Comparison of ENCODE assay signal across 8 cellular contexts in the genomic region with DNA sequence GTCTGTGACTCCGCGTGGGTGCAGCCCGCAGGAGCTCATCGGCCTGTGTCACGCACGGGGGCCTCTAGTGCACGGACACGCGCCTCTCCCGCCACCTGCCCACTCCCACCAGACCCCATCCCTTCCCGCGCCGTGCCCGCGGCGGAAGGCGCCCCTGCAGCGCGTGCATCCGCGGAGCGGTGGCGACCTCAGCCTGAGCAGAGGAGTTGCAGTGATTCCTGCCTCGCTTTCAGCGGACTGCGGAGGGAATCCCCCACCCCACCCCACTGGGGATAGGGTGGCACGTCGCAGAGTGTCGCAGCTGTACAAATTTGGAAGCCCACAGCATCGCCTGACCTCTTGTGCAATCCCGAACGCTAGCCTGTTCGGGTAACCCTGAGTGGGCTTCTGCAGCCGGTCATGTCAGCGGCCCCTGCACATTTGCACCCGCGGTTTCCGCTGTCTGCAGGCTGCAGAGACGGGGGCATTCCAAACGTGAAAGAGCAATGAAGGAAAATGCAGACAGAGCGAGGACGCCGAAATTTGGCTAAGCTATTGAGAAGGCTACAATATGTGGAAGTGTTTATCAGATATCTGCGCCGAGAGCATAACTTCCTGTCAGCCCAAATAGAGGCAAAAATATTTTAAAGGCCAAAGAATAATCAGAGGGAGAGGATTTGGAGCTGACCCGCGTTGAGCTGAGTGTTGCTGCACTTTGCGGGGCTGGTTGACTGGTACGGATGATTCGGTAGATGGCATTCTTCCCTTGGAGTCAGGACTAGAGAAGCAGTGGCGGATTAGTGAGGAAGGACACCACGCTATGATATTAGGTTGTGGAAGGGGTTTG. TPM values are rescaled to one million over a fixed set of nuclear protein-coding genes. Genes with fewer than 3 reads are reported as not detected.
A peak's percentile ranks its signal among the peaks of the same experiment; 100 is the strongest.
DNase-seq lines count a peak whose midpoint lies in the region; ATAC-seq and FAIRE-seq lines count a peak whose summit lies in the region.

No MANE protein-coding gene starts in this region.

- peak overlapping the region; percentile 32 to 55 for H3K4me3 ChIP-seq in small intestine (ENCODE audit: low read depth in 1 of 2, low read length in 2 of 2)

- no peaks in the 10 kb centered on the region for H3K36me3 ChIP-seq in small intestine (ENCODE audit: control insufficient read depth in 2 of 2, insufficient read depth in 2 of 2, low read length in 2 of 2)

- H3K36me3 Mint-ChIP-seq in central memory CD8-positive, alpha-beta T cell (ENCODE audit: insufficient read depth), result peaks cover 1% of the 10 kb centered on the region

- no peak for FAIRE-seq in small intestine (lab: Jason Lieb, UNC)

- DNase-seq in NCI-H2081 (lab: John Stamatoyannopoulos, UW), result peak; percentile 75 to 81
- no peak for DNase-seq in NCI-H2081 treated with DMSO at 0.1 percent for 48 hours (lab: John Stamatoyannopoulos, UW)
- DNase-seq in NCI-H69 (lab: John Stamatoyannopoulos, UW), result peak; percentile 95
- DNase-seq in central memory CD8-positive, alpha-beta T cell (ENCODE audit: low spot score in 2 of 2), result no peak
- DNase-seq in kidney glomerular epithelial cell (lab: John Stamatoyannopoulos, UW), result peak; percentile 12
- peak; percentile 1 for DNase-seq in small intestine
- DNase-seq in stimulated activated naive CD4-positive, alpha-beta T cell treated with Interleukin-2 at 50 U/mL for 16 hours (lab: John Stamatoyannopoulos, UW), result no peak

- peaks cover 0 to 5% of the 10 kb centered on the region in 2 donors for H3K4me1 ChIP-seq in small intestine (ENCODE audit: control insufficient read depth in 2 of 2, insufficient read depth in 1 of 2, low read depth in 1 of 2, low read length in 1 of 2)

- 2 to 7% (median 4%) methylated on average over 47 to 52 of the region's 52 CpGs for WGBS in small intestine, 3 donors

- H3K27me3 Mint-ChIP-seq in central memory CD8-positive, alpha-beta T cell, result peaks cover 46% of the 10 kb centered on the region

- no peaks in the 10 kb centered on the region for H3K9me3 Mint-ChIP-seq in central memory CD8-positive, alpha-beta T cell

- H3K27ac Mint-ChIP-seq in central memory CD8-positive, alpha-beta T cell (ENCODE audit: low read depth), result no peak overlapping the region

- peak overlapping the region in 1 of 2 donors; percentile 64 for H3K27ac ChIP-seq in small intestine (ENCODE audit: low read depth in 1 of 2, low read length in 1 of 2)

- H3K4me1 Mint-ChIP-seq in central memory CD8-positive, alpha-beta T cell, result peaks cover 14% of the 10 kb centered on the region

- H3K9me3 ChIP-seq in small intestine (ENCODE audit: control insufficient read depth, low read depth), result no peaks in the 10 kb centered on the region

- peaks cover 0 to 12% of the 10 kb centered on the region in 2 donors for H3K27me3 ChIP-seq in small intestine (ENCODE audit: control insufficient read depth in 2 of 2, insufficient read depth in 2 of 2, low read length in 2 of 2)

- peak overlapping the region; percentile 78 for H3K4me3 Mint-ChIP-seq in central memory CD8-positive, alpha-beta T cell

- ATAC-seq in HG02642 (IDR thresholded peaks at IDR 0.05; ENCODE audit: poor library complexity, unreplicated experiment), result peak; percentile 32
- peak; percentile 26 for ATAC-seq in central memory CD8-positive, alpha-beta T cell (replicated peaks; ENCODE audit: extremely low read depth, poor library complexity, severe bottlenecking)

RNA-seq across cellular contexts. Expression of a gene that starts 0.6 kb away (rescaled TPM):
- 1 to 10 TPM in 1 of 3 donors, under 1 TPM in 1, not detected in 1; 0.54 to 1.1 TPM for polyA plus RNA-seq in small intestine

Comparison
In these comparisons a context has a peak if more than half of its experiments do, and no peak if none do; other contexts are left out.
1. DNase-seq: peak in NCI-H2081 (2 of 2), NCI-H69 (single experiment), kidney glomerular epithelial cell (single experiment) and small intestine (single experiment); none in NCI-H2081 treated with DMSO at 0.1 percent for 48 hours (single experiment), central memory CD8-positive, alpha-beta T cell (0 of 2) and stimulated activated naive CD4-positive, alpha-beta T cell treated with Interleukin-2 at 50 U/mL for 16 hours (single experiment).